In genomic region chr18:79393626-79394401, GRCh38 we compare ENCODE assay signal across 1 cellular context.
TF ChIP-seq lines count a peak whose summit lies in the region.

No MANE protein-coding gene starts in this region.

TF ChIP-seq in HEK293, 187 proteins besides CTCF, POLR2A, EP300 and RAD21 (continued from another document and continues in another):
- TF ChIP-seq, protein P1, sequence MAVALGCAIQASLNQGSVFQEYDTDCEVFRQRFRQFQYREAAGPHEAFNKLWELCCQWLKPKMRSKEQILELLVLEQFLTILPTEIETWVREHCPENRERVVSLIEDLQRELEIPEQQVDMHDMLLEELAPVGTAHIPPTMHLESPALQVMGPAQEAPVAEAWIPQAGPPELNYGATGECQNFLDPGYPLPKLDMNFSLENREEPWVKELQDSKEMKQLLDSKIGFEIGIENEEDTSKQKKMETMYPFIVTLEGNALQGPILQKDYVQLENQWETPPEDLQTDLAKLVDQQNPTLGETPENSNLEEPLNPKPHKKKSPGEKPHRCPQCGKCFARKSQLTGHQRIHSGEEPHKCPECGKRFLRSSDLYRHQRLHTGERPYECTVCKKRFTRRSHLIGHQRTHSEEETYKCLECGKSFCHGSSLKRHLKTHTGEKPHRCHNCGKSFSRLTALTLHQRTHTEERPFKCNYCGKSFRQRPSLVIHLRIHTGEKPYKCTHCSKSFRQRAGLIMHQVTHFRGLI (tag by site-specific recombination; IDR thresholded peaks at IDR 0.05), result peak; percentile 52; the same call in 1 of the 2 replicates
- TF ChIP-seq, protein P2, sequence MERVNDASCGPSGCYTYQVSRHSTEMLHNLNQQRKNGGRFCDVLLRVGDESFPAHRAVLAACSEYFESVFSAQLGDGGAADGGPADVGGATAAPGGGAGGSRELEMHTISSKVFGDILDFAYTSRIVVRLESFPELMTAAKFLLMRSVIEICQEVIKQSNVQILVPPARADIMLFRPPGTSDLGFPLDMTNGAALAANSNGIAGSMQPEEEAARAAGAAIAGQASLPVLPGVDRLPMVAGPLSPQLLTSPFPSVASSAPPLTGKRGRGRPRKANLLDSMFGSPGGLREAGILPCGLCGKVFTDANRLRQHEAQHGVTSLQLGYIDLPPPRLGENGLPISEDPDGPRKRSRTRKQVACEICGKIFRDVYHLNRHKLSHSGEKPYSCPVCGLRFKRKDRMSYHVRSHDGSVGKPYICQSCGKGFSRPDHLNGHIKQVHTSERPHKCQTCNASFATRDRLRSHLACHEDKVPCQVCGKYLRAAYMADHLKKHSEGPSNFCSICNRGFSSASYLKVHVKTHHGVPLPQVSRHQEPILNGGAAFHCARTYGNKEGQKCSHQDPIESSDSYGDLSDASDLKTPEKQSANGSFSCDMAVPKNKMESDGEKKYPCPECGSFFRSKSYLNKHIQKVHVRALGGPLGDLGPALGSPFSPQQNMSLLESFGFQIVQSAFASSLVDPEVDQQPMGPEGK (tag by site-specific recombination; IDR thresholded peaks at IDR 0.05), result peak; percentile 65
- TF ChIP-seq SP3 (tag by site-specific recombination; IDR thresholded peaks at IDR 0.05), result peak; percentile 83
- TF ChIP-seq, protein P3, sequence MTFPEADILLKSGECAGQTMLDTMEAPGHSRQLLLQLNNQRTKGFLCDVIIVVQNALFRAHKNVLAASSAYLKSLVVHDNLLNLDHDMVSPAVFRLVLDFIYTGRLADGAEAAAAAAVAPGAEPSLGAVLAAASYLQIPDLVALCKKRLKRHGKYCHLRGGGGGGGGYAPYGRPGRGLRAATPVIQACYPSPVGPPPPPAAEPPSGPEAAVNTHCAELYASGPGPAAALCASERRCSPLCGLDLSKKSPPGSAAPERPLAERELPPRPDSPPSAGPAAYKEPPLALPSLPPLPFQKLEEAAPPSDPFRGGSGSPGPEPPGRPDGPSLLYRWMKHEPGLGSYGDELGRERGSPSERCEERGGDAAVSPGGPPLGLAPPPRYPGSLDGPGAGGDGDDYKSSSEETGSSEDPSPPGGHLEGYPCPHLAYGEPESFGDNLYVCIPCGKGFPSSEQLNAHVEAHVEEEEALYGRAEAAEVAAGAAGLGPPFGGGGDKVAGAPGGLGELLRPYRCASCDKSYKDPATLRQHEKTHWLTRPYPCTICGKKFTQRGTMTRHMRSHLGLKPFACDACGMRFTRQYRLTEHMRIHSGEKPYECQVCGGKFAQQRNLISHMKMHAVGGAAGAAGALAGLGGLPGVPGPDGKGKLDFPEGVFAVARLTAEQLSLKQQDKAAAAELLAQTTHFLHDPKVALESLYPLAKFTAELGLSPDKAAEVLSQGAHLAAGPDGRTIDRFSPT (tag by site-specific recombination; IDR thresholded peaks at IDR 0.05), result peak; percentile 41; the same call in 1 of the 2 replicates
- no peak for TF ChIP-seq ZNF112 (tag by site-specific recombination; IDR thresholded peaks at IDR 0.05)
- TF ChIP-seq ZNF184 (tag by site-specific recombination; IDR thresholded peaks at IDR 0.05), result no peak
- TF ChIP-seq ZNF214 (tag by site-specific recombination; IDR thresholded peaks at IDR 0.05; ENCODE audit: borderline replicate concordance), result no peak
- TF ChIP-seq ZNF48 (tag by site-specific recombination; IDR thresholded peaks at IDR 0.05), result no peak
- no peak for TF ChIP-seq ZNF211 (tag by site-specific recombination; IDR thresholded peaks at IDR 0.05; ENCODE audit: low read depth)
- TF ChIP-seq ZNF600 (tag by site-specific recombination; IDR thresholded peaks at IDR 0.05), result no peak
- no peak for TF ChIP-seq MEIS1 (CRISPR knock-in tag; IDR thresholded peaks at IDR 0.05; ENCODE audit: borderline replicate concordance)
- no peak for TF ChIP-seq ZNF114 (tag by site-specific recombination; IDR thresholded peaks at IDR 0.05)
- peak; percentile 94 for TF ChIP-seq ZBTB20 (tag by site-specific recombination; IDR thresholded peaks at IDR 0.05)
- peak; percentile 55; the same call in 1 of the 2 replicates for TF ChIP-seq WT1 (tag by site-specific recombination; IDR thresholded peaks at IDR 0.05)
- TF ChIP-seq ZNF830 (tag by site-specific recombination; IDR thresholded peaks at IDR 0.05; ENCODE audit: low read depth), result no peak
- TF ChIP-seq, protein P4, sequence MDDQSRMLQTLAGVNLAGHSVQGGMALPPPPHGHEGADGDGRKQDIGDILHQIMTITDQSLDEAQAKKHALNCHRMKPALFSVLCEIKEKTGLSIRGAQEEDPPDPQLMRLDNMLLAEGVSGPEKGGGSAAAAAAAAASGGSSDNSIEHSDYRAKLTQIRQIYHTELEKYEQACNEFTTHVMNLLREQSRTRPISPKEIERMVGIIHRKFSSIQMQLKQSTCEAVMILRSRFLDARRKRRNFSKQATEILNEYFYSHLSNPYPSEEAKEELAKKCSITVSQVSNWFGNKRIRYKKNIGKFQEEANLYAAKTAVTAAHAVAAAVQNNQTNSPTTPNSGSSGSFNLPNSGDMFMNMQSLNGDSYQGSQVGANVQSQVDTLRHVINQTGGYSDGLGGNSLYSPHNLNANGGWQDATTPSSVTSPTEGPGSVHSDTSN (CRISPR knock-in tag; IDR thresholded peaks at IDR 0.05), result no peak
- no peak for TF ChIP-seq ZNF121 (tag by site-specific recombination; IDR thresholded peaks at IDR 0.05)
- no peak for TF ChIP-seq ZBTB1 (tag by site-specific recombination; IDR thresholded peaks at IDR 0.05)
- TF ChIP-seq ZNF629 (tag by site-specific recombination; IDR thresholded peaks at IDR 0.05), result peak; percentile 59
- TF ChIP-seq ZNF529 (tag by site-specific recombination; IDR thresholded peaks at IDR 0.05; ENCODE audit: insufficient replicate concordance), result no peak
- TF ChIP-seq ZNF548 (tag by site-specific recombination; IDR thresholded peaks at IDR 0.05), result no peak
- no peak for TF ChIP-seq REPIN1 (tag by site-specific recombination; IDR thresholded peaks at IDR 0.05; ENCODE audit: low read depth)
- no peak for TF ChIP-seq TRIM28 (IDR thresholded peaks at IDR 0.05; ENCODE audit: borderline replicate concordance, low read length)
- no peak for TF ChIP-seq SALL2 (tag by site-specific recombination; IDR thresholded peaks at IDR 0.05; ENCODE audit: borderline replicate concordance)
- no peak for TF ChIP-seq ZEB2 (tag by site-specific recombination; IDR thresholded peaks at IDR 0.05)
- no peak for TF ChIP-seq ZNF140 (tag by site-specific recombination; IDR thresholded peaks at IDR 0.05)
- TF ChIP-seq, protein P5, sequence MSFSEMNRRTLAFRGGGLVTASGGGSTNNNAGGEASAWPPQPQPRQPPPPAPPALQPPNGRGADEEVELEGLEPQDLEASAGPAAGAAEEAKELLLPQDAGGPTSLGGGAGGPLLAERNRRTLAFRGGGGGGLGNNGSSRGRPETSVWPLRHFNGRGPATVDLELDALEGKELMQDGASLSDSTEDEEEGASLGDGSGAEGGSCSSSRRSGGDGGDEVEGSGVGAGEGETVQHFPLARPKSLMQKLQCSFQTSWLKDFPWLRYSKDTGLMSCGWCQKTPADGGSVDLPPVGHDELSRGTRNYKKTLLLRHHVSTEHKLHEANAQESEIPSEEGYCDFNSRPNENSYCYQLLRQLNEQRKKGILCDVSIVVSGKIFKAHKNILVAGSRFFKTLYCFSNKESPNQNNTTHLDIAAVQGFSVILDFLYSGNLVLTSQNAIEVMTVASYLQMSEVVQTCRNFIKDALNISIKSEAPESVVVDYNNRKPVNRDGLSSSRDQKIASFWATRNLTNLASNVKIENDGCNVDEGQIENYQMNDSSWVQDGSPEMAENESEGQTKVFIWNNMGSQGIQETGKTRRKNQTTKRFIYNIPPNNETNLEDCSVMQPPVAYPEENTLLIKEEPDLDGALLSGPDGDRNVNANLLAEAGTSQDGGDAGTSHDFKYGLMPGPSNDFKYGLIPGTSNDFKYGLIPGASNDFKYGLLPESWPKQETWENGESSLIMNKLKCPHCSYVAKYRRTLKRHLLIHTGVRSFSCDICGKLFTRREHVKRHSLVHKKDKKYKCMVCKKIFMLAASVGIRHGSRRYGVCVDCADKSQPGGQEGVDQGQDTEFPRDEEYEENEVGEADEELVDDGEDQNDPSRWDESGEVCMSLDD (tag by site-specific recombination; IDR thresholded peaks at IDR 0.05), result no peak
- TF ChIP-seq HOXD13 (CRISPR knock-in tag; IDR thresholded peaks at IDR 0.05; ENCODE audit: borderline replicate concordance), result no peak
- TF ChIP-seq GFI1B (tag by site-specific recombination; IDR thresholded peaks at IDR 0.05), result no peak
- no peak for TF ChIP-seq ZNF596 (tag by site-specific recombination; IDR thresholded peaks at IDR 0.05)
- TF ChIP-seq BCL6B (tag by site-specific recombination; IDR thresholded peaks at IDR 0.05), result no peak
- TF ChIP-seq ZNF837 (tag by site-specific recombination; IDR thresholded peaks at IDR 0.05), result no peak
- TF ChIP-seq, protein P6, sequence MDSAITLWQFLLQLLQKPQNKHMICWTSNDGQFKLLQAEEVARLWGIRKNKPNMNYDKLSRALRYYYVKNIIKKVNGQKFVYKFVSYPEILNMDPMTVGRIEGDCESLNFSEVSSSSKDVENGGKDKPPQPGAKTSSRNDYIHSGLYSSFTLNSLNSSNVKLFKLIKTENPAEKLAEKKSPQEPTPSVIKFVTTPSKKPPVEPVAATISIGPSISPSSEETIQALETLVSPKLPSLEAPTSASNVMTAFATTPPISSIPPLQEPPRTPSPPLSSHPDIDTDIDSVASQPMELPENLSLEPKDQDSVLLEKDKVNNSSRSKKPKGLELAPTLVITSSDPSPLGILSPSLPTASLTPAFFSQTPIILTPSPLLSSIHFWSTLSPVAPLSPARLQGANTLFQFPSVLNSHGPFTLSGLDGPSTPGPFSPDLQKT (IDR thresholded peaks at IDR 0.05; ENCODE audit: borderline replicate concordance, low read depth, low read length), result no peak
- no peak for TF ChIP-seq ZNF16 (tag by site-specific recombination; IDR thresholded peaks at IDR 0.05; ENCODE audit: low read depth)
- no peak for TF ChIP-seq ZSCAN18 (tag by site-specific recombination; IDR thresholded peaks at IDR 0.05)
- TF ChIP-seq ZBTB48 (tag by site-specific recombination; IDR thresholded peaks at IDR 0.05), result no peak
- TF ChIP-seq SCRT2 (tag by site-specific recombination; IDR thresholded peaks at IDR 0.05), result no peak
- no peak for TF ChIP-seq ZNF148 (tag by site-specific recombination; IDR thresholded peaks at IDR 0.05; ENCODE audit: borderline replicate concordance)
- TF ChIP-seq ZNF544 (tag by site-specific recombination; IDR thresholded peaks at IDR 0.05), result no peak
- no peak for TF ChIP-seq ZNF785 (tag by site-specific recombination; IDR thresholded peaks at IDR 0.05)
- no peak for TF ChIP-seq ZNF768 (tag by site-specific recombination; IDR thresholded peaks at IDR 0.05)
- peak; percentile 48 for TF ChIP-seq KLF1 (tag by site-specific recombination; IDR thresholded peaks at IDR 0.05)
- TF ChIP-seq ZFP69B (tag by site-specific recombination; IDR thresholded peaks at IDR 0.05), result 0 out of 2 replicates have a peak, but pooled peaks have one; percentile 26
- TF ChIP-seq ZNF558 (tag by site-specific recombination; IDR thresholded peaks at IDR 0.05), result no peak
- no peak for TF ChIP-seq ZNF24 (tag by site-specific recombination; IDR thresholded peaks at IDR 0.05)
- TF ChIP-seq ZNF416 (tag by site-specific recombination; IDR thresholded peaks at IDR 0.05), result no peak
- no peak for TF ChIP-seq ZNF501 (tag by site-specific recombination; IDR thresholded peaks at IDR 0.05)
- TF ChIP-seq, protein P7, sequence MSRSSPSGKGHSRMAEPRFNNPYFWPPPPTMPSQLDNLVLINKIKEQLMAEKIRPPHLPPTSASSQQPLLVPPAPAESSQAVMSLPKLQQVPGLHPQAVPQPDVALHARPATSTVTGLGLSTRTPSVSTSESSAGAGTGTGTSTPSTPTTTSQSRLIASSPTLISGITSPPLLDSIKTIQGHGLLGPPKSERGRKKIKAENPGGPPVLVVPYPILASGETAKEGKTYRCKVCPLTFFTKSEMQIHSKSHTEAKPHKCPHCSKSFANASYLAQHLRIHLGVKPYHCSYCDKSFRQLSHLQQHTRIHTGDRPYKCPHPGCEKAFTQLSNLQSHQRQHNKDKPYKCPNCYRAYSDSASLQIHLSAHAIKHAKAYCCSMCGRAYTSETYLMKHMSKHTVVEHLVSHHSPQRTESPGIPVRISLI (tag by site-specific recombination; IDR thresholded peaks at IDR 0.05), result no peak
- 0 out of 2 replicates have a peak, but pooled peaks have one; percentile 43 for TF ChIP-seq MZF1 (tag by site-specific recombination; IDR thresholded peaks at IDR 0.05; ENCODE audit: borderline replicate concordance)
- no peak for TF ChIP-seq YY1 (tag by site-specific recombination; IDR thresholded peaks at IDR 0.05)
- TF ChIP-seq ZNF510 (tag by site-specific recombination; IDR thresholded peaks at IDR 0.05; ENCODE audit: insufficient replicate concordance), result no peak
- no peak for TF ChIP-seq MYNN (tag by site-specific recombination; IDR thresholded peaks at IDR 0.05; ENCODE audit: borderline replicate concordance)
- TF ChIP-seq ZNF169 (tag by site-specific recombination; IDR thresholded peaks at IDR 0.05), result no peak
